25 cellular contexts compared by ENCODE assay signal in the genomic region with DNA sequence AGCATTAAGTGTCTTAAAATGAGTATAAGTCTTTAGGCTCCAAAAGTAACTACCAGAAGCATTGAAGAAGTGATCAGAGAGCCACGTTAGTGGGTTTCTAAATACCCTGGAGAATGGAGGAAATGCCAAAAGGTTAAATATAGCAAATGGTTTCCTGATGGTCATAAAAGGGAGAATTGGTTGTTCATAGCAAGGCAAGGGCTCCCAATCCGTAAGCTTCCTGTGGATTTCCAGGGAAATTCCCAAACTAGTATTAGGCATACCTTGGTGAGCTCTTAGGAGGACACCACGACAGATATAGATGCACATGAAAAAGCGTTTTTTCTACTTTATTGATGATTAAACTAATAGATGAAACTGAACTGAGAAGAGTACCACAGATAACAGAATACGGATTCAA.
"Had no signal": no experiment of that assay in that cellular context is flagged by ENCODE, and none has a peak within 500 bp of the region (broad histone marks: within the 10 kb centered on the region; RNA-seq: fewer than 3 reads in every experiment).

No MANE protein-coding gene starts in this region.

- DNase-seq: islet precursor cell; left cardiac atrium; lower lobe of right lung; mesendoderm; naive B cell; natural killer cell; nephron progenitor cell; occipital lobe; psoas muscle; right lobe of liver; stimulated activated CD4-positive, alpha-beta T cell treated with anti-CD3 and anti-CD28 coated beads, Interleukin-1b, Interleukin-23, amount 100 ng/mL, for 48 hours; stimulated activated CD4-positive, alpha-beta T cell treated with anti-CD3 and anti-CD28 coated beads, Interleukin-2, amount 100 ng/mL, for 48 hours; stimulated activated CD4-positive, alpha-beta T cell treated with anti-CD3 and anti-CD28 coated beads, Interleukin-4, amount 100 ng/mL, for 4 hours; stimulated activated CD8-positive, alpha-beta memory T cell treated with anti-CD3 and anti-CD28 coated beads, Interleukin-4, amount 100 ng/mL, for 48 hours; stimulated activated naive CD4-positive, alpha-beta T cell treated with Interleukin-2 at 50 U/mL for 16 hours; stimulated activated naive CD8-positive, alpha-beta T cell treated with anti-CD3 and anti-CD28 coated beads, Interleukin-15, amount 100 ng/mL, for 72 hours; substantia nigra; uterus had no signal

- H3K4me1 ChIP-seq: neural progenitor cell, parathyroid adenoma, right lobe of liver had no signal

- H3K9ac ChIP-seq: neural progenitor cell, parathyroid adenoma had no signal

- H3K36me3 ChIP-seq: lower lobe of right lung, neural progenitor cell, neutrophil, right atrium auricular region, right lobe of liver, tibial nerve, uterus had no signal

- H3K4me2 ChIP-seq: hepatocyte, neural progenitor cell, smooth muscle cell had no signal

- H3K27me3 ChIP-seq: hepatocyte, neural progenitor cell, neutrophil, right atrium auricular region, right lobe of liver, tibial nerve, uterus had no signal

- H3K4me3 ChIP-seq: hepatocyte, lower lobe of right lung, neural progenitor cell, psoas muscle, right atrium auricular region, right lobe of liver, smooth muscle cell, tibial nerve, uterus had no signal

- H3K27ac ChIP-seq: hepatocyte, lower lobe of right lung, neural progenitor cell, neutrophil, parathyroid adenoma, psoas muscle, right atrium auricular region, right lobe of liver, uterus had no signal

- H3K9me3 ChIP-seq: lower lobe of right lung, neutrophil, psoas muscle, right atrium auricular region, right lobe of liver, tibial nerve, uterus had no signal
